15 cellular contexts compared by ENCODE assay signal in genomic region chr10:86480571-86480970, GRCh38.
"Had no signal": no experiment of that assay in that cellular context is flagged by ENCODE, and none has a peak within 500 bp of the region (broad histone marks: within the 10 kb centered on the region; RNA-seq: fewer than 3 reads in every experiment).

No MANE protein-coding gene starts in this region.

- H3K27me3 Mint-ChIP-seq: activated B cell treated with CpG ODN at 0.5 μM for 24 hours; activated CD4-positive, alpha-beta T cell treated with anti-CD3 and anti-CD28 coated beads, Interleukin-2, amount 10 ng/mL, durations not matched to agents 24 days and 14 days; activated naive CD8-positive, alpha-beta T cell treated with anti-CD3 and anti-CD28 coated beads, Interleukin-2, amount 10 ng/mL, durations not matched to agents 7 days and 5 days had no signal

- H3K4me1 ChIP-seq: ascending aorta, tibial artery, uterus had no signal

- H3K9me3 Mint-ChIP-seq: activated B cell treated with CpG ODN at 0.5 μM for 24 hours; activated CD4-positive, alpha-beta T cell treated with anti-CD3 and anti-CD28 coated beads, Interleukin-2, amount 10 ng/mL, durations not matched to agents 24 days and 14 days; activated naive CD8-positive, alpha-beta T cell treated with anti-CD3 and anti-CD28 coated beads, Interleukin-2, amount 10 ng/mL, durations not matched to agents 7 days and 5 days; stimulated activated effector memory CD8-positive, alpha-beta T cell treated with anti-CD3 and anti-CD28 coated beads, Interleukin-12 subunit alpha, Interleukin-12 subunit beta, amount 100 ng/mL, for 72 hours; T-helper 1 cell treated with Interleukin-12 subunit alpha and Interleukin-12 subunit beta and Interleukin-4 antibody, amounts not matched to agents 30 μg/mL and 1 μg/mL, for 36 hours had no signal

- DNase-seq: activated B cell treated with CpG ODN at 0.5 μM for 24 hours; activated CD4-positive, alpha-beta T cell treated with anti-CD3 and anti-CD28 coated beads, Interleukin-2, amount 10 ng/mL, durations not matched to agents 24 days and 14 days; activated effector memory CD4-positive, alpha-beta T cell treated with anti-CD3 and anti-CD28 coated beads, Interleukin-2, amount 50 U/mL, for 16 hours; activated naive CD8-positive, alpha-beta T cell treated with anti-CD3 and anti-CD28 coated beads, Interleukin-2, amount 10 ng/mL, durations not matched to agents 7 days and 5 days; activated T-cell treated with anti-CD3 and anti-CD28 coated beads for 4 hours; posterior cingulate gyrus; right cardiac atrium; small intestine; tibial artery; uterus had no signal

- H3K9me3 ChIP-seq: ascending aorta, neutrophil, tibial artery, uterus had no signal

- H3K4me3 Mint-ChIP-seq: activated B cell treated with CpG ODN at 0.5 μM for 24 hours; activated CD4-positive, alpha-beta T cell treated with anti-CD3 and anti-CD28 coated beads, Interleukin-2, amount 10 ng/mL, durations not matched to agents 24 days and 14 days; activated naive CD8-positive, alpha-beta T cell treated with anti-CD3 and anti-CD28 coated beads, Interleukin-2, amount 10 ng/mL, durations not matched to agents 7 days and 5 days; stimulated activated effector memory CD8-positive, alpha-beta T cell treated with anti-CD3 and anti-CD28 coated beads, Interleukin-12 subunit alpha, Interleukin-12 subunit beta, amount 100 ng/mL, for 72 hours; T-helper 1 cell treated with Interleukin-12 subunit alpha and Interleukin-12 subunit beta and Interleukin-4 antibody, amounts not matched to agents 30 μg/mL and 1 μg/mL, for 36 hours had no signal

- H3K27me3 ChIP-seq: ascending aorta, cardiac muscle cell, neutrophil, tibial artery, uterus had no signal

- H3K27ac Mint-ChIP-seq: activated B cell treated with CpG ODN at 0.5 μM for 24 hours; activated CD4-positive, alpha-beta T cell treated with anti-CD3 and anti-CD28 coated beads, Interleukin-2, amount 10 ng/mL, durations not matched to agents 24 days and 14 days; activated naive CD8-positive, alpha-beta T cell treated with anti-CD3 and anti-CD28 coated beads, Interleukin-2, amount 10 ng/mL, durations not matched to agents 7 days and 5 days; stimulated activated effector memory CD8-positive, alpha-beta T cell treated with anti-CD3 and anti-CD28 coated beads, Interleukin-12 subunit alpha, Interleukin-12 subunit beta, amount 100 ng/mL, for 72 hours; T-helper 1 cell treated with Interleukin-12 subunit alpha and Interleukin-12 subunit beta and Interleukin-4 antibody, amounts not matched to agents 30 μg/mL and 1 μg/mL, for 36 hours had no signal

- ATAC-seq: right cardiac atrium; stimulated activated effector memory CD8-positive, alpha-beta T cell treated with anti-CD3 and anti-CD28 coated beads, Interleukin-12 subunit alpha, Interleukin-12 subunit beta, amount 100 ng/mL, for 72 hours had no signal

- H3K4me3 ChIP-seq: ascending aorta, cardiac muscle cell, tibial artery, uterus had no signal

- H3K27ac ChIP-seq: ascending aorta, cardiac muscle cell, neutrophil, tibial artery, uterus had no signal
